Comparison of ENCODE assay signal across 22 cellular contexts in genomic region chr21:31490471-31490870, GRCh38.
DNase-seq lines count a peak whose midpoint lies in the region; ATAC-seq, FAIRE-seq and TF ChIP-seq lines count a peak whose summit lies in the region.
"Had no signal": no experiment of that assay in that cellular context is flagged by ENCODE, and none has a peak within 500 bp of the region (broad histone marks: within the 10 kb centered on the region; RNA-seq: fewer than 3 reads in every experiment).

No MANE protein-coding gene starts in this region.

- FAIRE-seq in H54 (lab: Jason Lieb, UNC), result no peak

- peak; percentile 28 for DNase-seq in NCI-H1436 (lab: John Stamatoyannopoulos, UW)
- no peak for DNase-seq in NCI-H1436 treated with DMSO at 0.1 percent for 48 hours (lab: John Stamatoyannopoulos, UW)
- DNase-seq in H54 (ENCODE audit: insufficient read length, low spot score), result peak; percentile 27
- DNase-seq in NCI-H69 (lab: John Stamatoyannopoulos, UW), result peak; percentile 53
- peak; percentile 57 for DNase-seq in iPS-NIHi11 (ENCODE audit: low spot score)
- DNase-seq in NCI-H2107 treated with DMSO at 0.1 percent for 48 hours (lab: John Stamatoyannopoulos, UW; ENCODE audit: unreplicated experiment), result no peak
- DNase-seq: activated CD4-positive, alpha-beta memory T cell treated with anti-CD3 and anti-CD28 coated beads, Interleukin-2, amount 10 ng/mL, durations not matched to agents 7 days and 5 days; activated effector memory CD4-positive, alpha-beta T cell treated with anti-CD3 and anti-CD28 coated beads, Interleukin-2, amount 50 U/mL, for 16 hours; brain microvascular endothelial cell; effector CD4-positive, alpha-beta T cell; foreskin melanocyte; left ventricle myocardium superior; mucosa of descending colon; NCI-H146; NCI-H2227 treated with DMSO at 0.1 percent for 48 hours; nephron progenitor cell; Peyer's patch; stimulated activated CD4-positive, alpha-beta T cell treated with anti-CD3 and anti-CD28 coated beads, Interleukin-15, amount 100 ng/mL, for 24 hours; upper lobe of right lung had no signal

- ATAC-seq in HG03196 (IDR thresholded peaks at IDR 0.05; ENCODE audit: unreplicated experiment) (no peak), HG03108 (IDR thresholded peaks at IDR 0.05; ENCODE audit: unreplicated experiment) (no peak)
- ATAC-seq: left ventricle myocardium superior, mucosa of descending colon, sciatic nerve, upper lobe of right lung had no signal

- TF ChIP-seq POLR2A in H54 (IDR thresholded peaks at IDR 0.05; ENCODE audit: low read depth, low read length), result no peak

Comparison
In these comparisons a context has a peak if more than half of its experiments do, and no peak if none do; other contexts are left out.
1. DNase-seq: peak in NCI-H1436 (single experiment), H54 (single experiment), NCI-H69 (single experiment) and iPS-NIHi11 (single experiment); none in NCI-H1436 treated with DMSO at 0.1 percent for 48 hours (single experiment) and NCI-H2107 treated with DMSO at 0.1 percent for 48 hours (single experiment).